Comparison of ENCODE assay signal across 8 cellular contexts in the genomic region with DNA sequence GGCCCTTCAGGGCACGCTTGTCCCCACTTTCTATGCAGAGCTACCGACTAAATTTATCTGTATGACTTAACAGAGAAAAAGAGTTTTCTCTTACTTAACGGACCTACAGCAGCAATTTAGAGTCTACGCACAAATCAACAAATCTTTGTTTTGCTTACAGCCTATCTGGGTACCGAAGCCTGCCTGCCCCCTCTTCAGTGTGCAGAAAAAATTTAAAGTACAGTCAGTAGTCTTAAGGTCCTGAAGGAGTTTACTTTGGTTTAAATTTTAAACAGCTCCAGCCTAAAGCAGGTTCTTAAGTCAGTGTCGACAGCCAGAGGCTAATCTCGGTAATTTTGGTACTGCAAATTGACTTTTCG. TPM values are rescaled to one million over a fixed set of nuclear protein-coding genes. Genes with fewer than 3 reads are reported as not detected.
DNase-seq lines count a peak whose midpoint lies in the region; ATAC-seq and TF ChIP-seq lines count a peak whose summit lies in the region.

No MANE protein-coding gene starts in this region.

- H3K4me1 ChIP-seq in fibroblast of lung (ENCODE audit: control insufficient read depth, extremely low read depth, insufficient read depth, low read length) (peaks cover 6% of the 10 kb centered on the region), rectal smooth muscle tissue (ENCODE audit: control insufficient read depth, insufficient read depth, low read length) (peaks cover 10% of the 10 kb centered on the region)

- peak overlapping the region; percentile 96 for H3K4me3 ChIP-seq in GM12865 (ENCODE audit: low read depth, low read length)
- H3K4me3 ChIP-seq in SK-N-MC, result peak overlapping the region; percentile 84
- peak overlapping the region; percentile 44 to 91 (median 58) for H3K4me3 ChIP-seq in fibroblast of lung (replicated peaks in 1 of 4; ENCODE audit: control extremely low read depth in 1 of 4, insufficient read depth in 1 of 4, low read depth in 3 of 4, low read length in 4 of 4)
- H3K4me3 ChIP-seq in rectal smooth muscle tissue (ENCODE audit: low read length), result peak overlapping the region; percentile 80

- H3K9ac ChIP-seq in SK-N-MC (ENCODE audit: insufficient read length) (peak overlapping the region; percentile 89), fibroblast of lung (ENCODE audit: insufficient read depth, low read length) (peak overlapping the region; percentile 74), rectal smooth muscle tissue (ENCODE audit: low read length) (peak overlapping the region; percentile 91)

- H3K36me3 ChIP-seq in SK-N-MC (ENCODE audit: insufficient read depth, low read length) (peaks cover 2% of the 10 kb centered on the region; the same call in 1 of the 2 replicates), fibroblast of lung (ENCODE audit: control insufficient read depth, insufficient read depth, low read length) (peaks cover 2% of the 10 kb centered on the region), rectal smooth muscle tissue (ENCODE audit: control insufficient read depth, insufficient read depth, low read length) (peaks cover 4% of the 10 kb centered on the region)

- DNase-seq in GM12865 (ENCODE audit: low read depth), result no peak
- no peak for DNase-seq in SK-N-MC (ENCODE audit: low read depth, low spot score)
- peak in 1 of 2 donors; percentile 23 for DNase-seq in fibroblast of lung (ENCODE audit: low read depth in 2 of 2)
- DNase-seq in amniotic stem cell (lab: John Stamatoyannopoulos, UW), result no peak
- DNase-seq in DMS79 (lab: John Stamatoyannopoulos, UW), result no peak

- H3K27ac ChIP-seq in SK-N-MC, result no peak overlapping the region
- peak overlapping the region; percentile 78 for H3K27ac ChIP-seq in fibroblast of lung (ENCODE audit: insufficient read depth, low read length)
- H3K27ac ChIP-seq in rectal smooth muscle tissue (ENCODE audit: low read depth, low read length), result peak overlapping the region; percentile 88

- H2AFZ ChIP-seq in fibroblast of lung (ENCODE audit: low read length), result no peak overlapping the region

- H3K27me3 ChIP-seq in fibroblast of lung (ENCODE audit: control insufficient read depth, insufficient read depth, low read length), result no peaks in the 10 kb centered on the region
- H3K27me3 ChIP-seq in rectal smooth muscle tissue (ENCODE audit: control insufficient read depth, insufficient read depth, low read length), result no peaks in the 10 kb centered on the region

- H4K20me1 ChIP-seq in fibroblast of lung (ENCODE audit: control insufficient read depth, extremely low read depth, insufficient read depth, low read length), result no peaks in the 10 kb centered on the region

- peaks cover 49% of the 10 kb centered on the region for H3K79me2 ChIP-seq in fibroblast of lung (ENCODE audit: control insufficient read depth, insufficient read depth, low read length)

- H3K4me2 ChIP-seq in fibroblast of lung (ENCODE audit: extremely low read depth, insufficient read depth, low read length), result peak overlapping the region; percentile 81

- no peaks in the 10 kb centered on the region for H3K9me3 ChIP-seq in SK-N-MC (ENCODE audit: low read depth, low read length)
- no peaks in the 10 kb centered on the region for H3K9me3 ChIP-seq in fibroblast of lung (ENCODE audit: control insufficient read depth, insufficient read depth, low read depth, low read length)

- no peak for ATAC-seq in GM18858 (IDR thresholded peaks at IDR 0.05; ENCODE audit: unreplicated experiment)
- no peak for ATAC-seq in HG02870 (IDR thresholded peaks at IDR 0.05; ENCODE audit: unreplicated experiment)

- TF ChIP-seq CTCF in GM12865 (IDR thresholded peaks at IDR 0.05; ENCODE audit: insufficient read depth, low read depth, low read length, missing control alignments) (no peak), fibroblast of lung (conservative IDR thresholded peaks at IDR 0.05 in 1 of 2, IDR thresholded peaks at IDR 0.05 in 1 of 2; ENCODE audit: low read depth in 1 of 2, low read length in 2 of 2) (no peak)

RNA-seq across cellular contexts. Expression of gene SACM1L, which starts 0.6 kb away (rescaled TPM):
- 30.0 and 41.8 TPM in 2 replicates for total RNA-seq in fibroblast of lung
- 27.1 and 33.3 TPM in 2 replicates for polyA plus RNA-seq in fibroblast of lung
- polyA plus RNA-seq in fibroblast of lung (2012), result 23.3 and 27.6 TPM in 2 replicates
- polyA minus RNA-seq in fibroblast of lung (ENCODE audit: low replicate concordance), result 5.0 and 5.6 TPM in 2 replicates
